14 cellular contexts compared by ENCODE assay signal in genomic region chr5:17000296-17000939, GRCh38.
DNase-seq lines count a peak whose midpoint lies in the region; ATAC-seq and TF ChIP-seq lines count a peak whose summit lies in the region.
"Had no signal": no experiment of that assay in that cellular context is flagged by ENCODE, and none has a peak within 500 bp of the region (broad histone marks: within the 10 kb centered on the region; RNA-seq: fewer than 3 reads in every experiment).

No MANE protein-coding gene starts in this region.

- H3K36me3 ChIP-seq in MG63 (no peaks in the 10 kb centered on the region), mammary epithelial cell (ENCODE audit: insufficient read depth, low read length) (no peaks in the 10 kb centered on the region), mesodermal cell (ENCODE audit: control insufficient read depth, insufficient read depth, low read length) (no peaks in the 10 kb centered on the region)
- H3K36me3 ChIP-seq: gastrocnemius medialis, right lobe of liver had no signal

- H2AFZ ChIP-seq in mammary epithelial cell (ENCODE audit: low read depth, low read length) = peak overlapping the region; percentile 42

- H3K79me2 ChIP-seq in mammary epithelial cell (ENCODE audit: insufficient read depth, low read length) = no peaks in the 10 kb centered on the region

- in situ Hi-C loops in mammary epithelial cell (cut with MboI; ENCODE audit: low sequenced_read_pairs in 2 of 2) = no loop called here

- intact Hi-C loops in mammary epithelial cell (cut with micrococcal nuclease) = loop anchor here (5.0 kb wide), 1 partner anchor 63 kb away; the partner anchor contains the start of gene MYO10

- peaks cover 11% of the 10 kb centered on the region for H3K4me1 ChIP-seq in mammary epithelial cell (ENCODE audit: insufficient read depth, low read length)
- H3K4me1 ChIP-seq in mesodermal cell (ENCODE audit: control insufficient read depth, insufficient read depth, low read length, poor library complexity, severe bottlenecking) = peaks cover 29% of the 10 kb centered on the region
- H3K4me1 ChIP-seq: right lobe of liver had no signal

- no peaks in the 10 kb centered on the region for H3K4me1 Mint-ChIP-seq in activated CD8-positive, alpha-beta memory T cell treated with anti-CD3 and anti-CD28 coated beads, Interleukin-2, amount 10 ng/mL, durations not matched to agents 7 days and 5 days
- H3K4me1 Mint-ChIP-seq: memory B cell had no signal

- H3K27me3 Mint-ChIP-seq in activated CD8-positive, alpha-beta memory T cell treated with anti-CD3 and anti-CD28 coated beads, Interleukin-2, amount 10 ng/mL, durations not matched to agents 7 days and 5 days = no peaks in the 10 kb centered on the region
- H3K27me3 Mint-ChIP-seq: activated CD8-positive, alpha-beta T cell treated with anti-CD3 and anti-CD28 coated beads for 36 hours had no signal

- H3K27me3 ChIP-seq in MG63 (no peaks in the 10 kb centered on the region), mammary epithelial cell (ENCODE audit: insufficient read depth, low read length) (no peaks in the 10 kb centered on the region)
- H3K27me3 ChIP-seq: gastrocnemius medialis, right lobe of liver had no signal

- TF ChIP-seq CTCF in AG09319 (IDR thresholded peaks at IDR 0.05; ENCODE audit: low read depth, low read length) (no peak), mammary epithelial cell (conservative IDR thresholded peaks at IDR 0.05 in 1 of 2, IDR thresholded peaks at IDR 0.05 in 1 of 2; ENCODE audit: extremely low read depth in 1 of 2, insufficient read depth in 1 of 2, low read depth in 1 of 2, low read length in 2 of 2) (no peak)

- H3K27ac Mint-ChIP-seq in activated CD8-positive, alpha-beta memory T cell treated with anti-CD3 and anti-CD28 coated beads, Interleukin-2, amount 10 ng/mL, durations not matched to agents 7 days and 5 days = no peak overlapping the region
- H3K27ac Mint-ChIP-seq: activated CD8-positive, alpha-beta T cell treated with anti-CD3 and anti-CD28 coated beads for 36 hours; memory B cell had no signal

- peak overlapping the region; percentile 57 for H3K4me2 ChIP-seq in mammary epithelial cell (ENCODE audit: insufficient read depth, low read depth, low read length)

- no peak overlapping the region for H3K4me3 ChIP-seq in MG63
- H3K4me3 ChIP-seq in mammary epithelial cell (replicated peaks in 1 of 3; ENCODE audit: insufficient read depth in 1 of 3, low read depth in 2 of 3, low read length in 3 of 3) = no peak overlapping the region
- H3K4me3 ChIP-seq in mesodermal cell (ENCODE audit: extremely low read depth, insufficient read depth, low read length, poor library complexity, severe bottlenecking) = no peak overlapping the region
- H3K4me3 ChIP-seq: gastrocnemius medialis, right lobe of liver had no signal

- no peaks in the 10 kb centered on the region for H4K20me1 ChIP-seq in mammary epithelial cell (ENCODE audit: insufficient read depth, low read length)

- no peak overlapping the region for H3K9ac ChIP-seq in mammary epithelial cell (ENCODE audit: insufficient read depth, low read length)

- H3K36me3 Mint-ChIP-seq in activated CD8-positive, alpha-beta memory T cell treated with anti-CD3 and anti-CD28 coated beads, Interleukin-2, amount 10 ng/mL, durations not matched to agents 7 days and 5 days = no peaks in the 10 kb centered on the region
- H3K36me3 Mint-ChIP-seq: memory B cell had no signal

- peak overlapping the region; percentile 69 for H3K27ac ChIP-seq in mammary epithelial cell (ENCODE audit: insufficient read depth, low read depth, low read length)
- peak overlapping the region; percentile 88 for H3K27ac ChIP-seq in mesodermal cell (ENCODE audit: low read depth, low read length, severe bottlenecking)
- H3K27ac ChIP-seq: C4-2B, right lobe of liver had no signal

- H3K9me3 ChIP-seq in MG63 (no peaks in the 10 kb centered on the region), mammary epithelial cell (replicated peaks; ENCODE audit: insufficient read depth, low read length) (no peaks in the 10 kb centered on the region), mesodermal cell (ENCODE audit: control insufficient read depth, low read length) (no peaks in the 10 kb centered on the region)
- H3K9me3 ChIP-seq: gastrocnemius medialis, right lobe of liver had no signal

- DNase-seq in AG09319 (ENCODE audit: extremely low read depth, low read depth) (peak; percentile 90), MG63 (peak; percentile 54), mammary epithelial cell (peak; percentile 84), iPS-NIHi7 (ENCODE audit: extremely low spot score) (no peak)
- no peak for DNase-seq in activated CD8-positive, alpha-beta memory T cell treated with anti-CD3 and anti-CD28 coated beads, Interleukin-2, amount 10 ng/mL, durations not matched to agents 7 days and 5 days
- DNase-seq: activated CD8-positive, alpha-beta T cell treated with anti-CD3 and anti-CD28 coated beads for 36 hours; gastrocnemius medialis; NCI-H345; right lobe of liver had no signal

- no TSS peak for BruUV-seq in mammary epithelial cell (replicated peaks; lab: Mats Ljungman, UMichigan)

- dilution Hi-C loops in mammary epithelial cell (cut with HindIII; ENCODE audit: low sequenced_read_pairs) = no loop called here

- ATAC-seq in HG03469 (IDR thresholded peaks at IDR 0.05; ENCODE audit: unreplicated experiment) (no peak), HG03039 (IDR thresholded peaks at IDR 0.05; ENCODE audit: unreplicated experiment) (no peak)
- ATAC-seq in activated CD8-positive, alpha-beta memory T cell treated with anti-CD3 and anti-CD28 coated beads, Interleukin-2, amount 10 ng/mL, durations not matched to agents 7 days and 5 days = no peak
- ATAC-seq: activated CD8-positive, alpha-beta T cell treated with anti-CD3 and anti-CD28 coated beads for 36 hours; right lobe of liver had no signal

- CTCF ChIA-PET in mammary epithelial cell (lab: Charles Lee; ENCODE audit: low non-redundant PET) = interaction anchor here (0.7 kb wide), 1 partner anchor 204 kb away, joined by 4 read pairs; no protein-coding TSS in a partner anchor
- CTCF ChIA-PET in activated CD8-positive, alpha-beta memory T cell treated with anti-CD3 and anti-CD28 coated beads, Interleukin-2, amount 10 ng/mL, durations not matched to agents 7 days and 5 days (lab: Charles Lee) = no interaction called here

- H3K9me3 Mint-ChIP-seq in activated CD8-positive, alpha-beta memory T cell treated with anti-CD3 and anti-CD28 coated beads, Interleukin-2, amount 10 ng/mL, durations not matched to agents 7 days and 5 days (ENCODE audit: low read depth) = peaks cover 4% of the 10 kb centered on the region

- no peak overlapping the region for H3K4me3 Mint-ChIP-seq in activated CD8-positive, alpha-beta memory T cell treated with anti-CD3 and anti-CD28 coated beads, Interleukin-2, amount 10 ng/mL, durations not matched to agents 7 days and 5 days
- H3K4me3 Mint-ChIP-seq: activated CD8-positive, alpha-beta T cell treated with anti-CD3 and anti-CD28 coated beads for 36 hours; memory B cell had no signal

- WGBS in mammary epithelial cell (ENCODE audit: low coverage, missing lambda C conversion rate) = 27% methylated on average over 4 of the region's 5 CpGs
- WGBS in mesodermal cell (ENCODE audit: insufficient coverage in 2 of 2), 2 experiments = 80 to 83% methylated on average over 1 to 2 of the region's 5 CpGs

Comparison
In these comparisons a context has a peak if more than half of its experiments do, and no peak if none do; other contexts are left out.
1. DNase-seq: peak in AG09319 (single experiment), MG63 (single experiment) and mammary epithelial cell (single experiment); none in iPS-NIHi7 (single experiment) and activated CD8-positive, alpha-beta memory T cell treated with anti-CD3 and anti-CD28 coated beads, Interleukin-2, amount 10 ng/mL, durations not matched to agents 7 days and 5 days (single experiment).